Comparison of ENCODE assay signal across 9 cellular contexts in the genomic region with DNA sequence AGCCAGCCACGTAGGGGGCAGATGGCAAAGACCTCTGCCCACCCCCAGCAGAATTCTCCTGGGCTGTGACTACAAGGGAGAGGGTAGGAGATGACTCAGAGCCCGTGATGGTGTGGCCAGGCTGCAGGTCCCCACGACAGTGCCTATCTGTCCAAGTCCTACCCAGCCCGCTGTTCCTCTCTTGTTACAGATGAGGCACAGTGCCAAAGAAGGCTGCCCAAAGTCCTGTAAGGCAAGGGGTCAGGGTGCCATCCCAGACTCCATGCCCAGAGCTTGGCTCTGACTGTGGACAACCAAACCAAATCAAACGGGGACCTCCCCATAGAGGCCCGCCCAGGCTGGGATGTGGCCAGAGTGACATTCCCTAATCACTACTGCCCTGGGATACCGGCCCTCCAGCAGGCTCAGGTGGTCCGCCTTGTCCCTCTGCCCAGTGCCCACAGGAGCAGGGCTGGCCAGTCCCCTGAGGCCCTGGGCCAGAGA. TPM values are rescaled to one million over a fixed set of nuclear protein-coding genes. Genes with fewer than 3 reads are reported as not detected.
DNase-seq lines count a peak whose midpoint lies in the region; ATAC-seq, FAIRE-seq and TF ChIP-seq lines count a peak whose summit lies in the region.
"Had no signal": no experiment of that assay in that cellular context is flagged by ENCODE, and none has a peak within 500 bp of the region (broad histone marks: within the 10 kb centered on the region; RNA-seq: fewer than 3 reads in every experiment).

No MANE protein-coding gene starts in this region.

- TF ChIP-seq RAD21 in A549 (conservative IDR thresholded peaks at IDR 0.05 in 1 of 2, IDR thresholded peaks at IDR 0.05 in 1 of 2) (no peak), IMR-90 (IDR thresholded peaks at IDR 0.05; ENCODE audit: low read length) (no peak)

- WGBS in A549 (ENCODE audit: missing lambda C conversion rate): 40% methylated on average over 7 of the region's 8 CpGs
- 30% methylated on average over 2 of the region's 8 CpGs; no CpG with 5 or more reads in 1 of the 2 experiments for WGBS in IMR-90 (ENCODE audit: extremely low coverage in 2 of 2, insufficient read length in 1 of 2), 2 experiments

- H4K91ac ChIP-seq in IMR-90 (ENCODE audit: insufficient read depth, low read depth, low read length): peak overlapping the region; percentile 76; the same call in 1 of the 2 replicates

- peak overlapping the region; percentile 92 for H3K14ac ChIP-seq in IMR-90 (replicated peaks; ENCODE audit: low read depth, low read length)

- peak overlapping the region; percentile 40; the same call in 1 of the 3 replicates for H2BK15ac ChIP-seq in IMR-90 (ENCODE audit: low read depth, low read length)

- H3K23ac ChIP-seq in IMR-90 (ENCODE audit: low read depth, low read length): peak overlapping the region; percentile 92

- H4K8ac ChIP-seq in IMR-90 (ENCODE audit: low read depth in 2 of 2, low read length in 2 of 2): peak overlapping the region; percentile 42; a peak in 3 of 4 replicates

- H2AK5ac ChIP-seq in IMR-90 (ENCODE audit: low read depth, low read length): peak overlapping the region; percentile 47

- BruUV-seq in IMR-90 (replicated peaks; lab: Mats Ljungman, UMichigan): TSS peak; percentile 8

- no peak for FAIRE-seq in A549 (lab: Jason Lieb, UNC)

- in situ Hi-C loops in IMR-90 (cut with MboI; ENCODE audit: low sequenced_read_pairs): no loop called here

- H3K9ac ChIP-seq in IMR-90 (ENCODE audit: low read depth, low read length): peak overlapping the region; percentile 92
- H3K9ac ChIP-seq in duodenal mucosa (ENCODE audit: low read depth in 1 of 2, low read length in 2 of 2): no peak overlapping the region

- H4K20me1 ChIP-seq in IMR-90 (ENCODE audit: insufficient read depth, low read length): peaks cover 59% of the 10 kb centered on the region

- peak overlapping the region; percentile 59 for H2AK9ac ChIP-seq in IMR-90 (replicated peaks; ENCODE audit: low read depth, low read length, poor library complexity)

- ATAC-seq in A549: no peak; a peak in 2 of 6 replicates
- peak; percentile 12 for ATAC-seq in IMR-90 (ENCODE audit: low read depth)

- H3K79me1 ChIP-seq in IMR-90 (ENCODE audit: low read depth in 1 of 2, low read length in 2 of 2): peaks cover 5 to 66% of the 10 kb centered on the region in 2 experiments; a peak in 3 of 4 replicates

- no peak for TF ChIP-seq POLR2A in A549 (IDR thresholded peaks at IDR 0.05; ENCODE audit: low read length)
- TF ChIP-seq POLR2A in IMR-90 (IDR thresholded peaks at IDR 0.05; ENCODE audit: low read depth, low read length): no peak

- peak overlapping the region; percentile 96 for H3K4ac ChIP-seq in IMR-90 (ENCODE audit: low read depth, low read length)

- intact Hi-C loops in IMR-90 (cut with micrococcal nuclease): loop anchor here (1.0 kb wide), 1 partner anchor 121 kb away; no protein-coding TSS in a partner anchor

- CTCF ChIA-PET in A549 (lab: Yijun Ruan, JAX): interaction anchor here (0.8 to 1.1 kb wide), 2 partner anchors 30 to 115 kb away, joined by 3 read pairs; no protein-coding TSS in a partner anchor
- CTCF ChIA-PET in IMR-90 (lab: Yijun Ruan, JAX): no interaction called here

- H3K56ac ChIP-seq in IMR-90 (ENCODE audit: extremely low read depth, insufficient read depth, low read length): peak overlapping the region; percentile 22

- peak overlapping the region; percentile 87 for H3K4me2 ChIP-seq in A549
- H3K4me2 ChIP-seq in IMR-90 (ENCODE audit: low read depth, low read length): peak overlapping the region; percentile 93

- no peak for DNase-seq in A549 (ENCODE audit: low read depth in 1 of 2, low spot score in 1 of 2)
- DNase-seq in IMR-90: no peak
- peak; percentile 92 for DNase-seq in myocyte (ENCODE audit: low read depth)
- no peak for DNase-seq in SHP77 (lab: John Stamatoyannopoulos, UW)
- no peak for DNase-seq in NCI-H524 treated with DMSO at 0.1 percent for 48 hours (lab: John Stamatoyannopoulos, UW)
- no peak for DNase-seq in Ammon's horn (ENCODE audit: low spot score)
- no peak for DNase-seq in activated CD8-positive, alpha-beta memory T cell treated with anti-CD3 and anti-CD28 coated beads, Interleukin-2, amount 50 U/mL, for 4 hours

- TF ChIP-seq CTCF in A549 (IDR thresholded peaks at IDR 0.05) (no peak), IMR-90 (conservative IDR thresholded peaks at IDR 0.05; ENCODE audit: low read depth, low read length) (no peak)

- H2BK120ac ChIP-seq in IMR-90 (ENCODE audit: low read depth, low read length): peak overlapping the region; percentile 66

- H3K4me3 ChIP-seq in A549: peak overlapping the region; percentile 97; the same call in 2 of the 3 replicates
- H3K4me3 ChIP-seq in IMR-90 (ENCODE audit: insufficient read depth, low read depth, low read length): peak overlapping the region; percentile 94
- H3K4me3 ChIP-seq in duodenal mucosa (ENCODE audit: low read depth in 1 of 2, low read length in 2 of 2): peak overlapping the region; percentile 71 to 73

- H2BK20ac ChIP-seq in IMR-90 (ENCODE audit: low read depth, low read length): peak overlapping the region; percentile 64

- H2AFZ ChIP-seq in IMR-90 (replicated peaks; ENCODE audit: low read length, poor library complexity): peak overlapping the region; percentile 70

- POLR2A ChIA-PET in A549 (lab: Yijun Ruan, JAX): no interaction called here
- POLR2A ChIA-PET in IMR-90 (lab: Charles Lee; ENCODE audit: unreplicated experiment): interaction anchor here (0.5 kb wide), 1 partner anchor 18 kb away, joined by 3 read pairs; no protein-coding TSS in a partner anchor

- H3K4me1 ChIP-seq in A549 (peaks cover 56% of the 10 kb centered on the region), IMR-90 (ENCODE audit: control insufficient read depth, insufficient read depth, low read length) (peaks cover 45% of the 10 kb centered on the region), duodenal mucosa (ENCODE audit: control insufficient read depth in 1 of 2, insufficient read depth in 2 of 2, low read length in 2 of 2) (peaks cover 34 to 55% of the 10 kb centered on the region in 2 donors)

- H3K9me1 ChIP-seq in IMR-90 (ENCODE audit: insufficient read depth, low read length): peaks cover 40% of the 10 kb centered on the region

- dilution Hi-C loops in IMR-90 (cut with HindIII; ENCODE audit: low sequenced_read_pairs, unreplicated experiment): no loop called here

- no peaks in the 10 kb centered on the region for H3K9me3 ChIP-seq in A549
- no peaks in the 10 kb centered on the region for H3K9me3 ChIP-seq in IMR-90 (ENCODE audit: control insufficient read depth, insufficient read depth, low read length)
- H3K9me3 ChIP-seq in duodenal mucosa (ENCODE audit: control insufficient read depth in 1 of 2, low read length in 2 of 2): no peaks in the 10 kb centered on the region

- no peaks in the 10 kb centered on the region for H3K27me3 ChIP-seq in IMR-90 (ENCODE audit: control insufficient read depth, insufficient read depth, low read length)
- H3K27me3 ChIP-seq in duodenal mucosa (ENCODE audit: control insufficient read depth in 1 of 2, insufficient read depth in 2 of 2, low read length in 2 of 2): no peaks in the 10 kb centered on the region

- H4K5ac ChIP-seq in IMR-90 (ENCODE audit: low read depth, low read length): no peak overlapping the region

- TF ChIP-seq EP300 in A549 (IDR thresholded peaks at IDR 0.05): no peak

- H3K18ac ChIP-seq in IMR-90 (ENCODE audit: low read depth, low read length): peak overlapping the region; percentile 3; the same call in 1 of the 2 replicates

- H3K27ac ChIP-seq in A549: peak overlapping the region; percentile 97; a peak in 4 of 6 replicates
- H3K27ac ChIP-seq in IMR-90 (ENCODE audit: insufficient read depth, low read length): peak overlapping the region; percentile 97
- H3K27ac ChIP-seq in duodenal mucosa (ENCODE audit: low read depth, low read length): peak overlapping the region; percentile 45

- H2BK5ac ChIP-seq in IMR-90 (ENCODE audit: low read depth, low read length, poor library complexity, severe bottlenecking): peak overlapping the region; percentile 85

- peaks cover 5% of the 10 kb centered on the region; the same call in 1 of the 2 replicates for H3K36me3 ChIP-seq in IMR-90 (ENCODE audit: control insufficient read depth, insufficient read depth, low read length)
- H3K36me3 ChIP-seq in duodenal mucosa (ENCODE audit: control insufficient read depth in 1 of 2, insufficient read depth in 2 of 2, low read length in 2 of 2): no peaks in the 10 kb centered on the region

TF ChIP-seq in A549, 52 proteins besides CTCF, POLR2A, EP300 and RAD21 (continues in another document):
- no peak for TF ChIP-seq TP53 (CRISPR knock-in tag; IDR thresholded peaks at IDR 0.05)

RNA-seq across cellular contexts. Expression of gene BCAR1, which starts 12.6 kb away (rescaled TPM):
- polyA plus RNA-seq in A549 (2011; rRNA removed): 8.3 and 10.2 TPM in 2 replicates
- polyA plus RNA-seq in A549 (2012; cell fraction: cytosol; rRNA removed): 35.4 and 50.7 TPM in 2 replicates
- 81.8 and 122 TPM in 2 replicates for polyA plus RNA-seq in A549 (2012; cell fraction: nucleus; rRNA removed)
- 34.2 to 35.9 TPM (median 35.8 TPM) in 3 replicates for polyA plus RNA-seq in A549 (2017; fragmentation: RNase III; extraction: RNeasy Plus Mini Kit Qiagen cat#74134 plus additional on column Dnase treatment)
- polyA minus RNA-seq in A549 (2011; rRNA and poly(A)+ RNA removed): 12.3 and 12.9 TPM in 2 replicates
- 17.8 and 18.1 TPM in 2 replicates for total RNA-seq in IMR-90 (2012; rRNA removed)
- 99.4 and 127 TPM in 2 replicates for polyA plus RNA-seq in IMR-90 (2012; rRNA removed)
- 84.8 and 140 TPM in 2 replicates for polyA plus RNA-seq in IMR-90 (2012; cell fraction: cytosol; rRNA removed)
- 214 and 473 TPM in 2 replicates for polyA plus RNA-seq in IMR-90 (2012; cell fraction: nucleus; rRNA removed; ENCODE audit: low replicate concordance)
- total RNA-seq in myocyte: 104 and 128 TPM in 2 replicates
- polyA plus RNA-seq in myocyte (2012): 81.2 TPM

RNA-seq across cellular contexts. Expression of gene CTRB1, which starts 45.2 kb away (rescaled TPM):
- polyA plus RNA-seq in A549 (2011; rRNA removed) (not detected in 2 replicates), A549 (2017; fragmentation: RNase III; extraction: RNeasy Plus Mini Kit Qiagen cat#74134 plus additional on column Dnase treatment) (not detected in 3 replicates), IMR-90 (2012; rRNA removed) (not detected in 2 replicates)
- polyA plus RNA-seq in A549 (2012; cell fraction: cytosol; rRNA removed): not detected in 2 replicates
- 0.06 TPM in 1 of 2 replicates, not detected in the other for polyA plus RNA-seq in A549 (2012; cell fraction: nucleus; rRNA removed)
- not detected in 2 replicates for polyA minus RNA-seq in A549 (2011; rRNA and poly(A)+ RNA removed)
- total RNA-seq in IMR-90 (2012; rRNA removed) (not detected in 2 replicates), myocyte (3.4 and 4.5 TPM in 2 replicates)
- polyA plus RNA-seq in IMR-90 (2012; cell fraction: cytosol; rRNA removed): not detected in 2 replicates
- polyA plus RNA-seq in IMR-90 (2012; cell fraction: nucleus; rRNA removed; ENCODE audit: low replicate concordance): not detected in 2 replicates
- polyA plus RNA-seq in myocyte (2012): 1.1 TPM
- total RNA-seq: SK-MEL-5 had no signal

RNA-seq across cellular contexts. Expression of gene CTRB2, which starts 57.0 kb away (rescaled TPM):
- polyA plus RNA-seq in A549 (2011; rRNA removed) (not detected in 2 replicates), A549 (2017; fragmentation: RNase III; extraction: RNeasy Plus Mini Kit Qiagen cat#74134 plus additional on column Dnase treatment) (not detected in 3 replicates), IMR-90 (2012; rRNA removed) (not detected in 2 replicates)
- not detected in 2 replicates for polyA plus RNA-seq in A549 (2012; cell fraction: cytosol; rRNA removed)
- polyA plus RNA-seq in A549 (2012; cell fraction: nucleus; rRNA removed): not detected in 2 replicates
- polyA minus RNA-seq in A549 (2011; rRNA and poly(A)+ RNA removed): not detected in 2 replicates
- total RNA-seq in IMR-90 (2012; rRNA removed) (not detected in 2 replicates), myocyte (2.3 and 6.1 TPM in 2 replicates)
- not detected in 2 replicates for polyA plus RNA-seq in IMR-90 (2012; cell fraction: cytosol; rRNA removed)
- polyA plus RNA-seq in IMR-90 (2012; cell fraction: nucleus; rRNA removed; ENCODE audit: low replicate concordance): 0.09 TPM in 1 of 2 replicates, not detected in the other
- polyA plus RNA-seq in myocyte (2012): 2.4 TPM
- total RNA-seq: SK-MEL-5 had no signal

Comparison
In these comparisons a context has a peak if more than half of its experiments do, and no peak if none do; other contexts are left out.
1. H3K27ac ChIP-seq: peak in every context shown above with its lines; median percentile 97 in A549; 97 in IMR-90; 45 in duodenal mucosa.